1 cellular context compared by ENCODE assay signal in genomic region chr9:33076360-33077004, GRCh38.
TF ChIP-seq lines count a peak whose summit lies in the region.

SMU1 (minus strand) TSS chr9:33076674; CDS start chr9:33076608, 66 bp downstream.

TF ChIP-seq in HEK293, 187 proteins besides CTCF, POLR2A, EP300 and RAD21 (continued from another document):
- no peak for TF ChIP-seq ZNF704 (tag by site-specific recombination; IDR thresholded peaks at IDR 0.05)
- no peak for TF ChIP-seq ZFP41 (tag by site-specific recombination; IDR thresholded peaks at IDR 0.05; ENCODE audit: borderline replicate concordance)
- TF ChIP-seq SETDB1 (IDR thresholded peaks at IDR 0.05; ENCODE audit: insufficient read length, low read length), result no peak
- TF ChIP-seq ZNF776 (tag by site-specific recombination; IDR thresholded peaks at IDR 0.05; ENCODE audit: borderline replicate concordance), result no peak
- TF ChIP-seq GFI1B (tag by site-specific recombination; IDR thresholded peaks at IDR 0.05), result no peak
- TF ChIP-seq ZNF112 (tag by site-specific recombination; IDR thresholded peaks at IDR 0.05), result no peak
- no peak for TF ChIP-seq KLF17 (tag by site-specific recombination; IDR thresholded peaks at IDR 0.05)
- peak; percentile 58; the same call in 1 of the 2 replicates for TF ChIP-seq ZNF513 (tag by site-specific recombination; IDR thresholded peaks at IDR 0.05)
- TF ChIP-seq ZBTB17 (tag by site-specific recombination; IDR thresholded peaks at IDR 0.05), result peak; percentile 96
- TF ChIP-seq ZNF274 (IDR thresholded peaks at IDR 0.05; ENCODE audit: low read length), result no peak
- TF ChIP-seq ZNF274 (tag by site-specific recombination; IDR thresholded peaks at IDR 0.05; ENCODE audit: borderline replicate concordance), result no peak
- 0 out of 2 replicates have a peak, but pooled peaks have one; percentile 20 for TF ChIP-seq PBX3 (CRISPR knock-in tag; IDR thresholded peaks at IDR 0.05)
- TF ChIP-seq ZNF530 (tag by site-specific recombination; IDR thresholded peaks at IDR 0.05; ENCODE audit: low read depth), result no peak
- peak; percentile 79 for TF ChIP-seq GLIS2 (tag by site-specific recombination; IDR thresholded peaks at IDR 0.05)
- TF ChIP-seq ZNF558 (tag by site-specific recombination; IDR thresholded peaks at IDR 0.05), result no peak; the same call in 1 of the 2 replicates
- TF ChIP-seq GLIS1 (tag by site-specific recombination; IDR thresholded peaks at IDR 0.05), result peak; percentile 29; the same call in 1 of the 2 replicates
- TF ChIP-seq ZNF501 (tag by site-specific recombination; IDR thresholded peaks at IDR 0.05), result peak; percentile 70; the same call in 1 of the 2 replicates
- peak; percentile 45; the same call in 1 of the 2 replicates for TF ChIP-seq ZNF394 (tag by site-specific recombination; IDR thresholded peaks at IDR 0.05; ENCODE audit: borderline replicate concordance)
- no peak for TF ChIP-seq ZNF155 (tag by site-specific recombination; IDR thresholded peaks at IDR 0.05)
- peak; percentile 30 for TF ChIP-seq PRDM10 (tag by site-specific recombination; IDR thresholded peaks at IDR 0.05)
- 0 out of 2 replicates have a peak, but pooled peaks have one; percentile 40 for TF ChIP-seq ZBTB6 (tag by site-specific recombination; IDR thresholded peaks at IDR 0.05)
- no peak for TF ChIP-seq ZSCAN4 (tag by site-specific recombination; IDR thresholded peaks at IDR 0.05)
- no peak for TF ChIP-seq ZNF610 (tag by site-specific recombination; IDR thresholded peaks at IDR 0.05; ENCODE audit: borderline replicate concordance)
- 0 out of 2 replicates have a peak, but pooled peaks have one; percentile 29 for TF ChIP-seq IKZF3 (tag by site-specific recombination; IDR thresholded peaks at IDR 0.05)
- no peak for TF ChIP-seq ZNF416 (tag by site-specific recombination; IDR thresholded peaks at IDR 0.05)
- no peak for TF ChIP-seq ZNF239 (tag by site-specific recombination; IDR thresholded peaks at IDR 0.05)
- TF ChIP-seq ZNF354C (tag by site-specific recombination; IDR thresholded peaks at IDR 0.05; ENCODE audit: borderline replicate concordance, low read depth), result no peak
- no peak for TF ChIP-seq ZNF449 (tag by site-specific recombination; IDR thresholded peaks at IDR 0.05)
- TF ChIP-seq ZNF488 (tag by site-specific recombination; IDR thresholded peaks at IDR 0.05), result no peak
- no peak for TF ChIP-seq ZNF211 (tag by site-specific recombination; IDR thresholded peaks at IDR 0.05; ENCODE audit: low read depth)
- no peak for TF ChIP-seq ZNF768 (tag by site-specific recombination; IDR thresholded peaks at IDR 0.05)
- no peak for TF ChIP-seq ZNF37A (tag by site-specific recombination; IDR thresholded peaks at IDR 0.05)
- TF ChIP-seq ZNF121 (tag by site-specific recombination; IDR thresholded peaks at IDR 0.05), result no peak
- 0 out of 2 replicates have a peak, but pooled peaks have one; percentile 23 for TF ChIP-seq BCL11B (tag by site-specific recombination; IDR thresholded peaks at IDR 0.05; ENCODE audit: low read depth)
- no peak for TF ChIP-seq ZNF311 (tag by site-specific recombination; IDR thresholded peaks at IDR 0.05; ENCODE audit: borderline replicate concordance)
- 0 out of 2 replicates have a peak, but pooled peaks have one; percentile 22 for TF ChIP-seq ZNF76 (tag by site-specific recombination; IDR thresholded peaks at IDR 0.05; ENCODE audit: borderline replicate concordance, low read depth)
- 0 out of 2 replicates have a peak, but pooled peaks have one; percentile 26 for TF ChIP-seq MYNN (tag by site-specific recombination; IDR thresholded peaks at IDR 0.05; ENCODE audit: borderline replicate concordance)
- TF ChIP-seq ZNF324 (tag by site-specific recombination; IDR thresholded peaks at IDR 0.05), result no peak; the same call in 1 of the 2 replicates
- TF ChIP-seq SP7 (tag by site-specific recombination; IDR thresholded peaks at IDR 0.05), result peak; percentile 57
- TF ChIP-seq ZNF362 (tag by site-specific recombination; IDR thresholded peaks at IDR 0.05), result no peak
- TF ChIP-seq ZNF10 (tag by site-specific recombination; IDR thresholded peaks at IDR 0.05), result no peak
- no peak for TF ChIP-seq REPIN1 (tag by site-specific recombination; IDR thresholded peaks at IDR 0.05; ENCODE audit: low read depth)
- 0 out of 2 replicates have a peak, but pooled peaks have one; percentile 44 for TF ChIP-seq HIC1 (tag by site-specific recombination; IDR thresholded peaks at IDR 0.05)
- 0 out of 2 replicates have a peak, but pooled peaks have one; percentile 82 for TF ChIP-seq ZBTB1 (tag by site-specific recombination; IDR thresholded peaks at IDR 0.05)
